Comparison of ENCODE assay signal across 8 cellular contexts in the genomic region with DNA sequence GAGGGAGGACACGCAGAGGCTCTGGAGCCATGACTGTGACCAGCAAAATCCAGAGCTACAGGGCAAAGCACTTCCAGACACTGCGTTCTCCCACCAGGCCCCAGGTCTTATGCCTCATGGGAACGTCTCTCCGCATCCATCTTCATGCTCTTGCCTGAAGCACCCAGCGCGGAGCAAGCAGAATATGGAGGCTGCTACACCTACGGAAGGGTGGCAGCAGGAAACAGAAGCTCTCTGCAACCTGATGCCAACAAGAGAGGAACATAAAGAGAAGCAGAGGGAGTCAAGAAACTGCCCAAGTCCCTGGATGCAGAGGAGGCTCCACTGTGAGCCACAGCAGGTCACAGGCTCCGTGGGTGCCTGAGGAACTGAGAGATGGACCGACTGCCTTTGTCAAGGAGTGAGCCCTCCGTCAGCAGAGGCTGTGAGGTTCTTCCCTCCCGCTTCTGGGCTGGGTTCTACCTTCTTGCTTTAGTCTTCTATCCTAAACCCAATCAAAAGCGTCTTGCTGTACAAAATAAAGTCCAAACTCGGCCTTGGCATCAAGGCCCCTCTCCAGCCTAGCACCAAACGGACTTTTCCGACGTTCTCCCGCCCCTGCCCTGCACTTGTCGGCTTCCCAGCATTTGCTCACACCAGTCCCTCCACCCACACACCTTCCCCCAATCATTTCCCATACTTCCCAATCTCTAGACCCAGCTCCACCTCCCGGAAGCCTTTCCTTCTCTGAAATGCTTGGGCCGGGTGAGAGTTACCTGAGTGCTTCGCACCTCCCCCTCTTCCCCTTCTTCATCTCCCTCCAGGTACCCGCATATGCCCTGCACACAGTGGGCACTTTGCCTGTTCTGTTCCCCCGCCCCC. TPM values are rescaled to one million over a fixed set of nuclear protein-coding genes. Genes with fewer than 3 reads are reported as not detected.
DNase-seq lines count a peak whose midpoint lies in the region; ATAC-seq and TF ChIP-seq lines count a peak whose summit lies in the region.

No MANE protein-coding gene starts in this region.

- DNase-seq in stimulated activated CD4-positive, alpha-beta T cell treated with anti-CD3 and anti-CD28 coated beads, Interleukin-15, amount 100 ng/mL, for 24 hours: peak; percentile 4
- no peak for DNase-seq in stimulated activated CD4-positive, alpha-beta T cell treated with anti-CD3 and anti-CD28 coated beads, Interleukin-1b, Interleukin-23, amount 100 ng/mL, for 48 hours
- DNase-seq in NCI-H510A (lab: John Stamatoyannopoulos, UW) (peak; percentile 58), body of pancreas (peak; percentile 52 to 71 (median 57)), left colon (peak; percentile 65 to 78), suprapubic skin (ENCODE audit: low spot score in 2 of 2) (no peak), ureter (ENCODE audit: low spot score) (no peak)

- peak overlapping the region; percentile 63 to 77 for H3K4me3 ChIP-seq in body of pancreas
- H3K4me3 ChIP-seq in suprapubic skin: peak overlapping the region; percentile 56

- H3K27ac ChIP-seq in body of pancreas: peak overlapping the region in 3 of 4 donors; percentile 60 to 83 (median 68)
- peak overlapping the region; percentile 82 for H3K27ac ChIP-seq in suprapubic skin

- TF ChIP-seq CTCF in body of pancreas (IDR thresholded peaks at IDR 0.05): no peak
- no peak for TF ChIP-seq CTCF in suprapubic skin (IDR thresholded peaks at IDR 0.05)

- H3K36me3 ChIP-seq in body of pancreas (replicated peaks in 1 of 2; ENCODE audit: insufficient read depth in 1 of 2, low read depth in 2 of 2): peaks cover 0 to 2% of the 10 kb centered on the region in 2 donors
- H3K36me3 ChIP-seq in suprapubic skin: peaks cover 7% of the 10 kb centered on the region

- H3K4me1 ChIP-seq in body of pancreas: peaks cover 46% of the 10 kb centered on the region
- peaks cover 52% of the 10 kb centered on the region for H3K4me1 ChIP-seq in suprapubic skin

- H3K9me3 ChIP-seq in body of pancreas: no peaks in the 10 kb centered on the region
- no peaks in the 10 kb centered on the region for H3K9me3 ChIP-seq in suprapubic skin

- 40 to 44% methylated on average over 23 of the region's 23 CpGs for WGBS in body of pancreas, 2 donors
- WGBS in suprapubic skin: 32% methylated on average over 22 of the region's 23 CpGs

- TF ChIP-seq POLR2A in body of pancreas (IDR thresholded peaks at IDR 0.05): peak in 1 of 3 donors; percentile 52
- TF ChIP-seq POLR2A in suprapubic skin (IDR thresholded peaks at IDR 0.05): no peak

- no peak for TF ChIP-seq EP300 in suprapubic skin (IDR thresholded peaks at IDR 0.05)

- intact Hi-C loops in body of pancreas (cut with DNase I): no loop called here
- intact Hi-C loops in left colon (cut with DNase I, micrococcal nuclease): no loop called here

- ATAC-seq in body of pancreas (peak; percentile 54), left colon (peak; percentile 78), HG02678 (IDR thresholded peaks at IDR 0.05; ENCODE audit: unreplicated experiment) (no peak)

- H3K27me3 ChIP-seq in body of pancreas (no peaks in the 10 kb centered on the region), suprapubic skin (no peaks in the 10 kb centered on the region)

RNA-seq across cellular contexts. Expression of gene DHCR24, which starts 0.9 kb away (rescaled TPM):
- total RNA-seq in body of pancreas (10 to 100 TPM; 23.6 to 32.3 TPM), left colon (100 to 1,000 TPM; 217 to 298 TPM), suprapubic skin (100 to 1,000 TPM; 167 to 525 (median 389) TPM), ureter (190 TPM)

Comparison
In these comparisons a context has a peak if more than half of its experiments do, and no peak if none do; other contexts are left out.
1. DNase-seq: peak in stimulated activated CD4-positive, alpha-beta T cell treated with anti-CD3 and anti-CD28 coated beads, Interleukin-15, amount 100 ng/mL, for 24 hours (single experiment), NCI-H510A (single experiment), body of pancreas (4 of 4) and left colon (2 of 2); none in stimulated activated CD4-positive, alpha-beta T cell treated with anti-CD3 and anti-CD28 coated beads, Interleukin-1b, Interleukin-23, amount 100 ng/mL, for 48 hours (single experiment), suprapubic skin (0 of 2) and ureter (single experiment).